ENCODE assay signal across 8 cellular contexts in the genomic region with DNA sequence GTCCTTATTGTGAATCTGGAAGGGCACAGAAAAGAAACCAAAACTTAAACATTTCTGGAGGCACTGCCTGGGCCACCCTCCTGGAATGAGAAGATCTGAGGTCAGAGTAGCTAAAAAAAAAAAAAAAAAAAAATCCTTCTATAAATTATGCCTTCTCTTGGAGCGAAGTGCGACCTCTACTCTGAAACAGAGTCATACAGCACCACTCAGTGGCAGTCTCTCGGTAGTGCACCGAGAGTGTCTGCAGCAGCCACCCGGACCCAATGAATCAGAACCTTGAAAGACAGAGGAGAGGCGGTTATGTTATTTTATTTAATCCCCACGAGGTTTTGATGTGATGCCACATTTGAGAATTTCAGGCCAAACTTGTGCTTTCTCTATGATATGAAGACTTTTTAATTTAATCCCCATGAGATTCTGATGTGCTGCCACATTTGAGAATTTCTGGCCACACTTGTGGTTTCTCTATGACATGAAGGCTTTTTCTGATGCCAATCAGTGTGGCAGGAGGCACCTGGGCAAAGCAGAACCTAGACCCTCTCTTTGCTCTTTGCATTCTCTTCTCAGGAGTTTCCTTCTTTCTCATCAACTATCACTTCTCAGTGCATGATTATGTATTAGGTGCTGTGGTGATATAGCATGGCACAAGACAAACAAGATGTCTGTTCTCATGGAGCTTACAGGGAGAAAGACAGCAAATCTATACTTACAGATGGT. TPM values are rescaled to one million over a fixed set of nuclear protein-coding genes. Genes with fewer than 3 reads are reported as not detected.
DNase-seq lines count a peak whose midpoint lies in the region; ATAC-seq and TF ChIP-seq lines count a peak whose summit lies in the region.

No MANE protein-coding gene starts in this region.

- ATAC-seq in right lobe of liver: peak; percentile 89 to 96 (median 91)
- ATAC-seq in HG03139 (IDR thresholded peaks at IDR 0.05; ENCODE audit: unreplicated experiment): no peak

- H3K36me3 ChIP-seq in colonic mucosa (no peaks in the 10 kb centered on the region), right lobe of liver (no peaks in the 10 kb centered on the region)

- no peak overlapping the region for H3K9ac ChIP-seq in colonic mucosa (ENCODE audit: low read depth in 2 of 2, low read length in 2 of 2)

- no peak overlapping the region for H3K4me3 ChIP-seq in colonic mucosa
- no peak overlapping the region for H3K4me3 ChIP-seq in right lobe of liver

- DNase-seq in 8988T (peak; percentile 37), NCI-H1092 (lab: John Stamatoyannopoulos, UW) (peak; percentile 3), UCSD-AML1 (lab: John Stamatoyannopoulos, UW; ENCODE audit: unreplicated experiment) (peak; percentile 13), colonic mucosa (peak; percentile 47), right lobe of liver (peak in 2 of 3 donors; percentile 42 to 47)
- peak; percentile 12 for DNase-seq in stimulated activated CD8-positive, alpha-beta memory T cell treated with anti-CD3 and anti-CD28 coated beads, Interleukin-7, amount 100 ng/mL, for 24 hours (ENCODE audit: low read depth)

- H3K4me1 ChIP-seq in colonic mucosa (no peaks in the 10 kb centered on the region), right lobe of liver (no peaks in the 10 kb centered on the region)

- H3K9me3 ChIP-seq in colonic mucosa: no peaks in the 10 kb centered on the region
- no peaks in the 10 kb centered on the region for H3K9me3 ChIP-seq in right lobe of liver

- H3K27me3 ChIP-seq in colonic mucosa (no peaks in the 10 kb centered on the region), right lobe of liver (no peaks in the 10 kb centered on the region)

- intact Hi-C loops in colonic mucosa (cut with DNase I): loop anchor here (5.0 kb wide), 1 partner anchor 225 kb away; no protein-coding TSS in a partner anchor
- intact Hi-C loops in right lobe of liver (cut with DNase I): no loop called here

- no peak for TF ChIP-seq POLR2A in right lobe of liver (IDR thresholded peaks at IDR 0.05)

- H3K27ac ChIP-seq in colonic mucosa (no peak overlapping the region), right lobe of liver (no peak overlapping the region)

- TF ChIP-seq CTCF in GM12874 (IDR thresholded peaks at IDR 0.05; ENCODE audit: insufficient read depth, low read depth, low read length): peak; percentile 44; the same call in 1 of the 2 replicates
- TF ChIP-seq CTCF in colonic mucosa (IDR thresholded peaks at IDR 0.05): peak; percentile 39
- peak; percentile 52 to 61 (median 55) for TF ChIP-seq CTCF in right lobe of liver (IDR thresholded peaks at IDR 0.05)

- WGBS in right lobe of liver (ENCODE audit: insufficient coverage, low coverage, low lambda C conversion rate, missing lambda C conversion rate): 2% methylated on average over 7 of the region's 7 CpGs

RNA-seq across cellular contexts. Expression of gene CT47C1, which starts 5.6 kb away (rescaled TPM):
- total RNA-seq in colonic mucosa: not detected
- total RNA-seq in right lobe of liver: not detected
